Comparison of ENCODE assay signal across 17 cellular contexts in the genomic region with DNA sequence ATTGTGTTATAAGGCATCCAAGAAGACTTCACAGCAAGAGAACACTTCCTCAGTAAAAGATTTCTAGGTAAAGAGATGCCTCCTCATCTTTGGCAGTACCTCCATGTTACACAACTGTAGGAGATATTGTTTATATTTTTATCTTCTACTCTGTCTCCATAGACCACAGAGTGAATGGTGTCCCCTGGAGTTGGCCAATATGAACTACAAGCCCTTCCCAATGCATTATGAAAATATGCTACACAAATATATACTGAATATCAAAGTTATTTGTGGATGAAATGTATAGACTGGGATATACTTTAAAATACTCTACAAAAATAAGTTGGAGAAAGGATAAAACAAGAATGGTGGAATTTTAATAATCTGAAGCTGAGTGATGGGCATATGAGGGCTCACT.
"Had no signal": no experiment of that assay in that cellular context is flagged by ENCODE, and none has a peak within 500 bp of the region (broad histone marks: within the 10 kb centered on the region; RNA-seq: fewer than 3 reads in every experiment).

No MANE protein-coding gene starts in this region.

- DNase-seq: activated effector memory CD4-positive, alpha-beta T cell treated with anti-CD3 and anti-CD28 coated beads, Interleukin-2, amount 50 U/mL, for 16 hours; activated naive CD8-positive, alpha-beta T cell treated with anti-CD3 and anti-CD28 coated beads, Interleukin-2, amount 10 ng/mL, durations not matched to agents 7 days and 5 days; activated T-cell treated with anti-CD3 and anti-CD28 coated beads, Interleukin-2, amount 50 U/mL, for 4 hours; caudate nucleus; effector memory CD4-positive, alpha-beta T cell; heart left ventricle; left ventricle myocardium superior; mesendoderm; nephron progenitor cell; ovary; stimulated activated CD4-positive, alpha-beta T cell treated with anti-CD3 and anti-CD28 coated beads, Interleukin-4, amount 100 ng/mL, for 1 hour; stimulated activated CD8-positive, alpha-beta memory T cell treated with anti-CD3 and anti-CD28 coated beads, Interleukin-4, amount 100 ng/mL, for 48 hours; stimulated activated naive CD8-positive, alpha-beta T cell treated with anti-CD3 and anti-CD28 coated beads, Interleukin-15, Interleukin-2, amounts not matched to agents 100 U/mL and 50 U/mL, for 24 hours; SW 1271; upper lobe of right lung had no signal

- H3K36me3 ChIP-seq: heart left ventricle, ovary, suprapubic skin, upper lobe of right lung had no signal

- H3K4me3 ChIP-seq: heart left ventricle, ovary, suprapubic skin, upper lobe of right lung had no signal

- H3K4me1 Mint-ChIP-seq: activated naive CD8-positive, alpha-beta T cell treated with anti-CD3 and anti-CD28 coated beads, Interleukin-2, amount 10 ng/mL, durations not matched to agents 7 days and 5 days; nephron progenitor cell had no signal

- H3K9me3 ChIP-seq: ovary had no signal

- H3K27ac Mint-ChIP-seq: activated naive CD8-positive, alpha-beta T cell treated with anti-CD3 and anti-CD28 coated beads, Interleukin-2, amount 10 ng/mL, durations not matched to agents 7 days and 5 days; nephron progenitor cell; T-helper 2 cell treated with Interferon-gamma antibody and Interleukin-4, amounts not matched to agents 5 μg/mL and 100 μg/mL, for 36 hours had no signal

- H3K4me1 ChIP-seq: suprapubic skin, upper lobe of right lung had no signal

- H3K27ac ChIP-seq: heart left ventricle, ovary, suprapubic skin, upper lobe of right lung had no signal

- H3K4me3 Mint-ChIP-seq: activated naive CD8-positive, alpha-beta T cell treated with anti-CD3 and anti-CD28 coated beads, Interleukin-2, amount 10 ng/mL, durations not matched to agents 7 days and 5 days; activated T-cell treated with anti-CD3 and anti-CD28 coated beads, Interleukin-2, amount 50 U/mL, for 4 hours; nephron progenitor cell; T-helper 2 cell treated with Interferon-gamma antibody and Interleukin-4, amounts not matched to agents 5 μg/mL and 100 μg/mL, for 36 hours had no signal

- H3K27me3 ChIP-seq: heart left ventricle, ovary, suprapubic skin, upper lobe of right lung had no signal
